2 cellular contexts compared by ENCODE assay signal in the genomic region with DNA sequence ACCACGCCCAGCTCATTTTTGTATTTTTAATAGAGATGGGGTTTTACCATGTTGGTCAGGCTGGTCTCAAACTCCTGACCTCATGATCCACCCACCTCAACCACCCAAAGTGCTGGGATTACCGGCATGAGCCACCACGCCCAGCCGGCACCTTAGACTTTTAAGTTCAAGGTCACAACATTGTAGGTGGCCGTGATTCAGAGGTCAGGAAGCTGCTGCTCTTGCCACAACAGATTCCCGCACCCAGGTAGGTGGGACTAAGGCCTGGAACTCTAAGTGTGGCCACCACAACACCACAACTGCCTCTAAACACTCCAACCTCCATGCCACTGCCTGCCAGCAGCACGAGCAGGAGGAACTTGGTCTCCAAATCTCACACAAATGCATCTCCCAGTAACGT.
TF ChIP-seq lines count a peak whose summit lies in the region.

No MANE protein-coding gene starts in this region.

TF ChIP-seq in IMR-90, 13 proteins besides CTCF, POLR2A, EP300 and RAD21:
- TF ChIP-seq MXI1 (IDR thresholded peaks at IDR 0.05; ENCODE audit: borderline replicate concordance, low read depth, low read length) (no peak), SMC3 (IDR thresholded peaks at IDR 0.05; ENCODE audit: low read depth, low read length) (no peak), RCOR1 (IDR thresholded peaks at IDR 0.05; ENCODE audit: insufficient replicate concordance, low read length) (no peak), MAZ (IDR thresholded peaks at IDR 0.05; ENCODE audit: borderline replicate concordance, low read depth, low read length) (no peak), MAFK (IDR thresholded peaks at IDR 0.05; ENCODE audit: low read depth, low read length) (no peak), RFX5 (IDR thresholded peaks at IDR 0.05; ENCODE audit: low read depth, low read length) (no peak), CHD1 (IDR thresholded peaks at IDR 0.05; ENCODE audit: low read depth, low read length) (no peak), CEBPB (IDR thresholded peaks at IDR 0.05; ENCODE audit: low read depth, low read length) (no peak), NFE2L2 (IDR thresholded peaks at IDR 0.05; ENCODE audit: low read depth, low read length) (no peak), BHLHE40 (IDR thresholded peaks at IDR 0.05; ENCODE audit: low read depth, low read length) (no peak), FOS (IDR thresholded peaks at IDR 0.05; ENCODE audit: low read depth, low read length) (no peak)
- TF ChIP-seq, protein P1, sequence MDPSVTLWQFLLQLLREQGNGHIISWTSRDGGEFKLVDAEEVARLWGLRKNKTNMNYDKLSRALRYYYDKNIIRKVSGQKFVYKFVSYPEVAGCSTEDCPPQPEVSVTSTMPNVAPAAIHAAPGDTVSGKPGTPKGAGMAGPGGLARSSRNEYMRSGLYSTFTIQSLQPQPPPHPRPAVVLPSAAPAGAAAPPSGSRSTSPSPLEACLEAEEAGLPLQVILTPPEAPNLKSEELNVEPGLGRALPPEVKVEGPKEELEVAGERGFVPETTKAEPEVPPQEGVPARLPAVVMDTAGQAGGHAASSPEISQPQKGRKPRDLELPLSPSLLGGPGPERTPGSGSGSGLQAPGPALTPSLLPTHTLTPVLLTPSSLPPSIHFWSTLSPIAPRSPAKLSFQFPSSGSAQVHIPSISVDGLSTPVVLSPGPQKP (IDR thresholded peaks at IDR 0.05; ENCODE audit: borderline replicate concordance, low read depth, low read length) = no peak
- TF ChIP-seq, protein P2, sequence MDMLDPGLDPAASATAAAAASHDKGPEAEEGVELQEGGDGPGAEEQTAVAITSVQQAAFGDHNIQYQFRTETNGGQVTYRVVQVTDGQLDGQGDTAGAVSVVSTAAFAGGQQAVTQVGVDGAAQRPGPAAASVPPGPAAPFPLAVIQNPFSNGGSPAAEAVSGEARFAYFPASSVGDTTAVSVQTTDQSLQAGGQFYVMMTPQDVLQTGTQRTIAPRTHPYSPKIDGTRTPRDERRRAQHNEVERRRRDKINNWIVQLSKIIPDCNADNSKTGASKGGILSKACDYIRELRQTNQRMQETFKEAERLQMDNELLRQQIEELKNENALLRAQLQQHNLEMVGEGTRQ (IDR thresholded peaks at IDR 0.05; ENCODE audit: low read depth, low read length) = no peak

TF ChIP-seq in WTC11, 78 proteins besides CTCF, POLR2A, EP300 and RAD21:
- no peak for TF ChIP-seq ZNF423 (CRISPR knock-in tag; IDR thresholded peaks at IDR 0.05)
- TF ChIP-seq GRHL2 (CRISPR knock-in tag; IDR thresholded peaks at IDR 0.05; ENCODE audit: insufficient replicate concordance, severe bottlenecking) = no peak
- TF ChIP-seq ZNF138 (CRISPR knock-in tag; conservative IDR thresholded peaks at IDR 0.05) = no peak
- TF ChIP-seq TCF7 (CRISPR knock-in tag; IDR thresholded peaks at IDR 0.05; ENCODE audit: low read depth) = no peak
- TF ChIP-seq, protein P3, sequence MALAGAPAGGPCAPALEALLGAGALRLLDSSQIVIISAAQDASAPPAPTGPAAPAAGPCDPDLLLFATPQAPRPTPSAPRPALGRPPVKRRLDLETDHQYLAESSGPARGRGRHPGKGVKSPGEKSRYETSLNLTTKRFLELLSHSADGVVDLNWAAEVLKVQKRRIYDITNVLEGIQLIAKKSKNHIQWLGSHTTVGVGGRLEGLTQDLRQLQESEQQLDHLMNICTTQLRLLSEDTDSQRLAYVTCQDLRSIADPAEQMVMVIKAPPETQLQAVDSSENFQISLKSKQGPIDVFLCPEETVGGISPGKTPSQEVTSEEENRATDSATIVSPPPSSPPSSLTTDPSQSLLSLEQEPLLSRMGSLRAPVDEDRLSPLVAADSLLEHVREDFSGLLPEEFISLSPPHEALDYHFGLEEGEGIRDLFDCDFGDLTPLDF (CRISPR knock-in tag; IDR thresholded peaks at IDR 0.05) = no peak
- no peak for TF ChIP-seq ZNF121 (CRISPR knock-in tag; IDR thresholded peaks at IDR 0.05)
- TF ChIP-seq, protein P4, sequence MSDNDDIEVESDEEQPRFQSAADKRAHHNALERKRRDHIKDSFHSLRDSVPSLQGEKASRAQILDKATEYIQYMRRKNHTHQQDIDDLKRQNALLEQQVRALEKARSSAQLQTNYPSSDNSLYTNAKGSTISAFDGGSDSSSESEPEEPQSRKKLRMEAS (CRISPR knock-in tag; IDR thresholded peaks at IDR 0.05) = no peak
- no peak for TF ChIP-seq TEAD4 (CRISPR knock-in tag; IDR thresholded peaks at IDR 0.05)
- TF ChIP-seq, protein P5, sequence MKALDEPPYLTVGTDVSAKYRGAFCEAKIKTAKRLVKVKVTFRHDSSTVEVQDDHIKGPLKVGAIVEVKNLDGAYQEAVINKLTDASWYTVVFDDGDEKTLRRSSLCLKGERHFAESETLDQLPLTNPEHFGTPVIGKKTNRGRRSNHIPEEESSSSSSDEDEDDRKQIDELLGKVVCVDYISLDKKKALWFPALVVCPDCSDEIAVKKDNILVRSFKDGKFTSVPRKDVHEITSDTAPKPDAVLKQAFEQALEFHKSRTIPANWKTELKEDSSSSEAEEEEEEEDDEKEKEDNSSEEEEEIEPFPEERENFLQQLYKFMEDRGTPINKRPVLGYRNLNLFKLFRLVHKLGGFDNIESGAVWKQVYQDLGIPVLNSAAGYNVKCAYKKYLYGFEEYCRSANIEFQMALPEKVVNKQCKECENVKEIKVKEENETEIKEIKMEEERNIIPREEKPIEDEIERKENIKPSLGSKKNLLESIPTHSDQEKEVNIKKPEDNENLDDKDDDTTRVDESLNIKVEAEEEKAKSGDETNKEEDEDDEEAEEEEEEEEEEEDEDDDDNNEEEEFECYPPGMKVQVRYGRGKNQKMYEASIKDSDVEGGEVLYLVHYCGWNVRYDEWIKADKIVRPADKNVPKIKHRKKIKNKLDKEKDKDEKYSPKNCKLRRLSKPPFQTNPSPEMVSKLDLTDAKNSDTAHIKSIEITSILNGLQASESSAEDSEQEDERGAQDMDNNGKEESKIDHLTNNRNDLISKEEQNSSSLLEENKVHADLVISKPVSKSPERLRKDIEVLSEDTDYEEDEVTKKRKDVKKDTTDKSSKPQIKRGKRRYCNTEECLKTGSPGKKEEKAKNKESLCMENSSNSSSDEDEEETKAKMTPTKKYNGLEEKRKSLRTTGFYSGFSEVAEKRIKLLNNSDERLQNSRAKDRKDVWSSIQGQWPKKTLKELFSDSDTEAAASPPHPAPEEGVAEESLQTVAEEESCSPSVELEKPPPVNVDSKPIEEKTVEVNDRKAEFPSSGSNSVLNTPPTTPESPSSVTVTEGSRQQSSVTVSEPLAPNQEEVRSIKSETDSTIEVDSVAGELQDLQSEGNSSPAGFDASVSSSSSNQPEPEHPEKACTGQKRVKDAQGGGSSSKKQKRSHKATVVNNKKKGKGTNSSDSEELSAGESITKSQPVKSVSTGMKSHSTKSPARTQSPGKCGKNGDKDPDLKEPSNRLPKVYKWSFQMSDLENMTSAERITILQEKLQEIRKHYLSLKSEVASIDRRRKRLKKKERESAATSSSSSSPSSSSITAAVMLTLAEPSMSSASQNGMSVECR (CRISPR knock-in tag; IDR thresholded peaks at IDR 0.05; ENCODE audit: borderline replicate concordance) = no peak
- no peak for TF ChIP-seq ZNF671 (CRISPR knock-in tag; IDR thresholded peaks at IDR 0.05)
- no peak for TF ChIP-seq ZNF232 (CRISPR knock-in tag; IDR thresholded peaks at IDR 0.05)
- TF ChIP-seq HMGA2 (CRISPR knock-in tag; IDR thresholded peaks at IDR 0.05) = no peak
- TF ChIP-seq TEAD1 (CRISPR knock-in tag; IDR thresholded peaks at IDR 0.05) = no peak
- no peak for TF ChIP-seq NFYB (CRISPR knock-in tag; conservative IDR thresholded peaks at IDR 0.05; ENCODE audit: low read depth)
- TF ChIP-seq, protein P6, sequence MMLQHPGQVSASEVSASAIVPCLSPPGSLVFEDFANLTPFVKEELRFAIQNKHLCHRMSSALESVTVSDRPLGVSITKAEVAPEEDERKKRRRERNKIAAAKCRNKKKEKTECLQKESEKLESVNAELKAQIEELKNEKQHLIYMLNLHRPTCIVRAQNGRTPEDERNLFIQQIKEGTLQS (CRISPR knock-in tag; conservative IDR thresholded peaks at IDR 0.05) = no peak
- no peak for TF ChIP-seq ZBTB21 (CRISPR knock-in tag; IDR thresholded peaks at IDR 0.05; ENCODE audit: borderline replicate concordance)
